ENCODE assay signal across 10 cellular contexts in genomic region chr19:16283103-16283469, GRCh38. TPM values are rescaled to one million over a fixed set of nuclear protein-coding genes. Genes with fewer than 3 reads are reported as not detected.
A peak's percentile ranks its signal among the peaks of the same experiment; 100 is the strongest.
DNase-seq lines count a peak whose midpoint lies in the region; ATAC-seq and TF ChIP-seq lines count a peak whose summit lies in the region.
"Had no signal": no experiment of that assay in that cellular context is flagged by ENCODE, and none has a peak within 500 bp of the region (broad histone marks: within the 10 kb centered on the region; RNA-seq: fewer than 3 reads in every experiment).

No MANE protein-coding gene starts in this region.

- H3K4me1 Mint-ChIP-seq in CD4-positive, CD25-positive, alpha-beta regulatory T cell, result peaks cover 9 to 35% (median 11%) of the 10 kb centered on the region in 4 donors
- peaks cover 33 to 55% (median 47%) of the 10 kb centered on the region in 3 donors for H3K4me1 Mint-ChIP-seq in T-cell

- no peaks in the 10 kb centered on the region for H3K9me3 ChIP-seq in CD4-positive, CD25-positive, alpha-beta regulatory T cell (ENCODE audit: control insufficient read depth in 2 of 2, low read length in 2 of 2)
- no peaks in the 10 kb centered on the region for H3K9me3 ChIP-seq in psoas muscle

- TF ChIP-seq CTCF in psoas muscle (IDR thresholded peaks at IDR 0.05), result no peak

- POLR2A ChIA-PET in T-cell (lab: Charles Lee), result no interaction called here

- peaks cover 18% of the 10 kb centered on the region for H3K4me1 ChIP-seq in CD4-positive, CD25-positive, alpha-beta regulatory T cell (ENCODE audit: control insufficient read depth, insufficient read depth, low read length, poor library complexity, severe bottlenecking)
- H3K4me1 ChIP-seq in psoas muscle, result peaks cover 51% of the 10 kb centered on the region

- ATAC-seq in CD4-positive, CD25-positive, alpha-beta regulatory T cell (ENCODE audit: low read depth in 2 of 2), result no peak
- ATAC-seq in T-cell (replicated peaks in 1 of 4), result no peak
- peak; percentile 50 for ATAC-seq in Right ventricle myocardium superior (ENCODE audit: poor library complexity)
- ATAC-seq in psoas muscle, result peak in 2 of 4 donors; percentile 16 to 29

- CTCF ChIA-PET in T-cell (lab: Charles Lee), result interaction anchor here in 1 of 2 donors (0.6 to 0.8 kb wide), 3 partner anchors 16 to 35 kb away, joined by 3 to 10 read pairs (median 4); no protein-coding TSS in a partner anchor

- 21 to 30% (median 29%) methylated on average over 3 of the region's 3 CpGs for WGBS in psoas muscle, 3 donors

- no peaks in the 10 kb centered on the region for H3K27me3 ChIP-seq in CD4-positive, CD25-positive, alpha-beta regulatory T cell (ENCODE audit: control insufficient read depth, insufficient read depth, low read length)
- H3K27me3 ChIP-seq in psoas muscle (ENCODE audit: insufficient read depth in 3 of 3, low read length in 2 of 3), result no peaks in the 10 kb centered on the region

- H3K27ac Mint-ChIP-seq in CD4-positive, CD25-positive, alpha-beta regulatory T cell, result peak overlapping the region; percentile 87 to 92 (median 87)
- H3K27ac Mint-ChIP-seq in T-cell, result peak overlapping the region; percentile 90

- DNase-seq in CD4-positive, CD25-positive, alpha-beta regulatory T cell, result no peak
- DNase-seq in T-cell, result no peak
- no peak for DNase-seq in Right ventricle myocardium superior
- DNase-seq in psoas muscle, result no peak
- DNase-seq in activated CD4-positive, CD25-positive, alpha-beta regulatory T cell (lab: John Stamatoyannopoulos, UW), result no peak
- DNase-seq in DMS153 treated with DMSO at 0.1 percent for 48 hours (lab: John Stamatoyannopoulos, UW; ENCODE audit: unreplicated experiment), result no peak
- DNase-seq in cerebellar cortex (ENCODE audit: low spot score), result no peak
- DNase-seq in DMS 273 treated with DMSO at 0.1 percent for 48 hours (lab: John Stamatoyannopoulos, UW), result no peak
- DNase-seq: NCI-H187 treated with DMSO at 0.1 percent for 48 hours had no signal

- peak overlapping the region; percentile 13 for H3K4me3 ChIP-seq in CD4-positive, CD25-positive, alpha-beta regulatory T cell (ENCODE audit: low read depth, low read length)
- peak overlapping the region; percentile 44 for H3K4me3 ChIP-seq in psoas muscle

- peak overlapping the region; percentile 23 for H3K27ac ChIP-seq in CD4-positive, CD25-positive, alpha-beta regulatory T cell (ENCODE audit: insufficient read depth, low read length, poor library complexity, severe bottlenecking)
- peak overlapping the region; percentile 89 for H3K27ac ChIP-seq in psoas muscle

- peaks cover 36% of the 10 kb centered on the region for H3K27me3 Mint-ChIP-seq in CD4-positive, CD25-positive, alpha-beta regulatory T cell
- peaks cover 5% of the 10 kb centered on the region in 2 donors for H3K27me3 Mint-ChIP-seq in T-cell

- H3K9me3 Mint-ChIP-seq in CD4-positive, CD25-positive, alpha-beta regulatory T cell, result peaks cover 0 to 1% (median 0%) of the 10 kb centered on the region in 7 donors
- H3K9me3 Mint-ChIP-seq in T-cell, result no peaks in the 10 kb centered on the region
- H3K9me3 Mint-ChIP-seq: T-helper 1 cell treated with Interleukin-12 subunit alpha and Interleukin-12 subunit beta and Interleukin-4 antibody, amounts not matched to agents 30 μg/mL and 1 μg/mL, for 36 hours had no signal

- H3K36me3 Mint-ChIP-seq in CD4-positive, CD25-positive, alpha-beta regulatory T cell, result no peaks in the 10 kb centered on the region
- no peaks in the 10 kb centered on the region for H3K36me3 Mint-ChIP-seq in T-cell

- no peaks in the 10 kb centered on the region for H3K36me3 ChIP-seq in CD4-positive, CD25-positive, alpha-beta regulatory T cell (ENCODE audit: control insufficient read depth, insufficient read depth, low read length)
- H3K36me3 ChIP-seq in psoas muscle (ENCODE audit: insufficient read depth in 1 of 2, low read depth in 1 of 2), result no peaks in the 10 kb centered on the region

- intact Hi-C loops in Right ventricle myocardium superior (cut with DNase I) (loop anchor here (5.0 kb wide), 1 partner anchor 39 kb away; the partner anchor contains the start of gene KLF2), psoas muscle (cut with DNase I) (loop anchor here in 1 of 2 donors (5.0 kb wide), 1 partner anchor 44 kb away; no protein-coding TSS in a partner anchor)

- peak overlapping the region in 3 of 4 donors; percentile 65 to 70 (median 68) for H3K4me3 Mint-ChIP-seq in CD4-positive, CD25-positive, alpha-beta regulatory T cell
- peak overlapping the region; percentile 64 to 78 (median 65) for H3K4me3 Mint-ChIP-seq in T-cell

RNA-seq across cellular contexts. Expression of gene KLF2, which starts 41.5 kb away (rescaled TPM):
- total RNA-seq in CD4-positive, CD25-positive, alpha-beta regulatory T cell, result 725 TPM
- 100 to 1,000 TPM in 2 of 4 donors, 10 to 100 TPM in 2; 95.1 to 139 (median 118) TPM for polyA plus RNA-seq in CD4-positive, CD25-positive, alpha-beta regulatory T cell
- total RNA-seq in T-cell (100 to 1,000 TPM; 612 to 721 (median 621) TPM), Right ventricle myocardium superior (67.6 TPM), psoas muscle (10 to 100 TPM; 12.7 to 35.4 (median 24.0) TPM)
- polyA plus RNA-seq in psoas muscle, result 10 to 100 TPM in 1 of 3 donors, 1 to 10 TPM in 2; 3.3 to 24.2 (median 5.3) TPM
